In the genomic region with DNA sequence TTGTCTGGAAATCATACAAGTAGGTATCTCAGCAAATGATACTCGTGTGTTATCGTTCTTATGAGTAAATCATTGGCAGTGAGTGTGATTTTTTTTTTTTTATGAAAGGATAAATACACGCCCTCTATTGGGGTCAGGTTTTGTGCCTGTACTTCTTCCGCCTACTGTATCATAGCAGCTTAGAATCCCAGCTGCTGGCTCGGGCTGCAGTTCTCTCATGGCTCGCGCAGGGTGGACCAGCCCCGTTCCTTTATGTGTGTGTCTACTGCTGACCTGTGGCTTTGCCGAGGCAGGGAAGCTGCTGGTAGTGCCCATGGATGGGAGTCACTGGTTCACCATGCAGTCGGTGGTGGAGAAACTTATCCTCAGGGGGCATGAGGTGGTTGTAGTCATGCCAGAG, we compare ENCODE assay signal across 14 cellular contexts. TPM values are rescaled to one million over a fixed set of nuclear protein-coding genes. Genes with fewer than 3 reads are reported as not detected.
A peak's percentile ranks its signal among the peaks of the same experiment; 100 is the strongest.
DNase-seq lines count a peak whose midpoint lies in the region; FAIRE-seq and TF ChIP-seq lines count a peak whose summit lies in the region.
"Not testable (repeated sequence)": the region's sequence is repeated elsewhere in the genome, so short reads cannot be mapped to it uniquely, and the experiment has no call there.
"Had no signal": no experiment of that assay in that cellular context is flagged by ENCODE, and none has a peak within 500 bp of the region (broad histone marks: within the 10 kb centered on the region; RNA-seq: fewer than 3 reads in every experiment).

A gene (plus strand): TSS at position 143 of the 400 bp plus-strand sequence. CDS start 75 bp downstream, at position 218.

- H3K4me1 Mint-ChIP-seq in HFFc6 (ENCODE audit: low read depth), result not testable (repeated sequence)

- peaks cover 0 to 13% (median 0%) of the 10 kb centered on the region in 4 donors for H3K4me1 ChIP-seq in Peyer's patch
- not testable (repeated sequence) for H3K4me1 ChIP-seq in colonic mucosa; esophagus squamous epithelium; rectal smooth muscle tissue (ENCODE audit: control insufficient read depth, insufficient read depth, low read length)

- H3K27ac ChIP-seq in Peyer's patch (peak within 1 kb of the TSS in 3 of 4 donors; percentile 29 to 76 (median 74)), colonic mucosa (peak within 1 kb of the TSS; percentile 58), esophagus squamous epithelium (peak within 1 kb of the TSS in 2 of 4 donors; percentile 13 to 36)
- not testable (repeated sequence) for H3K27ac ChIP-seq in rectal smooth muscle tissue (ENCODE audit: low read depth, low read length)

- H3K27ac Mint-ChIP-seq in HFFc6, result not testable (repeated sequence)

- peak within 1 kb of the TSS; percentile 63; the same call in 1 of the 2 replicates for H3K4me3 Mint-ChIP-seq in HFFc6

- not testable (repeated sequence) for TF ChIP-seq CTCF in HFFc6 (IDR thresholded peaks at IDR 0.05); colonic mucosa (IDR thresholded peaks at IDR 0.05); esophagus squamous epithelium (IDR thresholded peaks at IDR 0.05)
- peak in 1 of 6 experiments; percentile 2 for TF ChIP-seq CTCF in Peyer's patch (IDR thresholded peaks at IDR 0.05)

- WGBS in esophagus squamous epithelium, 2 donors, result 67 to 74% methylated on average over 5 to 8 of the region's 10 CpGs

- TF ChIP-seq POLR2A in Peyer's patch (IDR thresholded peaks at IDR 0.05), result peak; percentile 70 to 83
- not testable (repeated sequence) for TF ChIP-seq POLR2A in esophagus squamous epithelium (IDR thresholded peaks at IDR 0.05)

- not testable (repeated sequence) for DNase-seq in HFFc6; esophagus squamous epithelium (lab: John Stamatoyannopoulos, UW); urothelium cell line (ENCODE audit: low spot score)
- DNase-seq in MG63 (peak; percentile 13), Peyer's patch (peak in 2 of 3 donors; percentile 69 to 81), colonic mucosa (peak; percentile 68), mucosa of gallbladder (ENCODE audit: low spot score) (peak; percentile 19)

- not testable (repeated sequence) for H3K27me3 ChIP-seq in MG63; Peyer's patch; colonic mucosa; esophagus squamous epithelium; rectal smooth muscle tissue (ENCODE audit: control insufficient read depth, insufficient read depth, low read length)

- not testable (repeated sequence) for H3K9me3 ChIP-seq in MG63, Peyer's patch, colonic mucosa, esophagus squamous epithelium

- intact Hi-C loops in colonic mucosa (cut with DNase I); esophagus squamous epithelium (cut with DNase I): not testable (repeated sequence)

- not testable (repeated sequence) for H3K4me3 ChIP-seq in MG63
- H3K4me3 ChIP-seq in Peyer's patch (peak within 1 kb of the TSS in 3 of 4 donors; percentile 9 to 49 (median 46)), colonic mucosa (peak within 1 kb of the TSS; percentile 18), esophagus squamous epithelium (peak within 1 kb of the TSS; percentile 11 to 32 (median 16)), rectal smooth muscle tissue (ENCODE audit: low read length) (peak within 1 kb of the TSS; percentile 25)

- peak within 1 kb of the TSS in 1 of 2 donors; percentile 56 for H3K9ac ChIP-seq in colonic mucosa (ENCODE audit: low read depth in 2 of 2, low read length in 2 of 2)
- H3K9ac ChIP-seq in rectal smooth muscle tissue (ENCODE audit: low read length), result not testable (repeated sequence)

- peak; percentile 5 for FAIRE-seq in urothelium cell line (lab: Jason Lieb, UNC)

- not testable (repeated sequence) for H3K9me3 Mint-ChIP-seq in HFFc6

- not testable (repeated sequence) for H3K27me3 Mint-ChIP-seq in HFFc6 (ENCODE audit: insufficient read depth)

- not testable (repeated sequence) for H3K36me3 ChIP-seq in MG63; Peyer's patch; colonic mucosa; esophagus squamous epithelium; rectal smooth muscle tissue (ENCODE audit: control insufficient read depth, insufficient read depth, low read length)

- not testable (repeated sequence) for H3K36me3 Mint-ChIP-seq in HFFc6 (ENCODE audit: low read depth)

RNA-seq across cellular contexts. Expression of the gene that starts here (rescaled TPM):
- not detected for total RNA-seq in HFFc6 (2021; fragmentation: NEBNext Ultra II Directional; extraction: Animal tissue kit (Norgen Biotek cat#: 25700))
- total RNA-seq in MG63 (2014; rRNA removed; shearing (Covaris generic); ENCODE audit: low replicate concordance), result 0.27 and 0.33 TPM in 2 replicates
- total RNA-seq in Peyer's patch, result 100 to 1,000 TPM in 1 of 4 donors, 10 to 100 TPM in 3; 19.0 to 168 (median 71.8) TPM
- 10 to 100 TPM; 45.2 to 82.9 TPM for total RNA-seq in colonic mucosa
- 10 to 100 TPM; 12.4 to 45.0 (median 23.9) TPM for total RNA-seq in esophagus squamous epithelium
- 47.5 TPM for total RNA-seq in mucosa of gallbladder
- total RNA-seq: CD4-positive, alpha-beta T cell; CD8-positive, alpha-beta memory T cell; G401; GM23338; H4; H9 had no signal

Comparison
In these comparisons a context has a peak if more than half of its experiments do, and no peak if none do; other contexts are left out.
1. RNA of the gene that starts here (total RNA-seq): 45.2 to 82.9 TPM in colonic mucosa, 19.0 to 168 TPM in Peyer's patch, 47.5 TPM in mucosa of gallbladder (single experiment) and 12.4 to 45.0 TPM in esophagus squamous epithelium; 0.27 to 0.33 TPM in MG63 and not detected in HFFc6; every median in the first group is over 10 times any median in the second.
2. Peak in DNase-seq in MG63; RNA of the gene not detected or under 1 TPM.